8 cellular contexts compared by ENCODE assay signal in the genomic region with DNA sequence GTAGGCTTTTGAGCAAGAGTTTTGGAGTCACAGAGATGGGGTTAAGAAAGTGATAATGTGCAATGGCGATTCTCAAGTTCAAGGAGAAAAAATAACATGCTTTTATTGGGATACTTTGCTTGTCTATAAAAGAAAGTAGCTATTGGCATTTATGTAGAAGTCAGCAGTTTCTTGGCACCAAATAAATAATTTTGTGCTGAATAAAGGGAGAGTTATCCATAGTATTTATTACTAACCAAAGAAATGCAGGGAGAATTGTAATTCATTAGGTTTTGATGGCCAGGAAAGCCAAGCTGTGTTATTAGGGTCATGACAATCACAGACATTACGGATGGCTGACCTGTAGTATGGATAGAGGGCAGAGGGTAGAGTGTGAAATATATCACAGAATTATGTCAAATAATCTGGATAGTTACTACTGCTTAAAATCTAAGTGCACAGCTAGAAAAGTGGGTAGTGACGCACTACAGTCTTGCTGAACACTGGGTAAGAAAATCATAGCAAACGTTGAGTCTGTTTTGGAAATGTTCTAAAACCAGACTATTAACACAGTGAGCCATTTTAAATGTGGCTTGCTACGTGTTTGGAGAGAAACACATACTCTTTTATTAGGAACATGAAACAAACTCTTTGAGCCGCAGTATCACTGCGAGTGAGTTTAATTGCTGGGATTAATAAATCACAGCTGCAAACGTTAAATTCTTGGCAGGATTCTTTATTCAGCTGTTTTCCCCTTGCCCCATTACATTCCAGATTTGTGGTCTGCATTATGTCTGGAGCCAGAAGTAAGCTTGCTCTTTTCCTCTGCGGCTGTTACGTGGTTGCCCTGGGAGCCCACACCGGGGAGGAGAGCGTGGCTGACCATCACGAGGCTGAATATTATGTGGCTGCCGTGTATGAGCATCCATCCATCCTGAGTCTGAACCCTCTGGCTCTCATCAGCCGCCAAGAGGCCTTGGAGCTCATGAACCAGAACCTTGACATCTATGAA. TPM values are rescaled to one million over a fixed set of nuclear protein-coding genes. Genes with fewer than 3 reads are reported as not detected.
DNase-seq lines count a peak whose midpoint lies in the region; ATAC-seq and TF ChIP-seq lines count a peak whose summit lies in the region.

No MANE protein-coding gene starts in this region.

- H3K9ac ChIP-seq in mesenchymal stem cell (ENCODE audit: low read length) = peak overlapping the region; percentile 89

- peak overlapping the region; percentile 81 for H2BK5ac ChIP-seq in mesenchymal stem cell (ENCODE audit: low read depth, low read length, poor library complexity, severe bottlenecking)

- no peak for DNase-seq in activated CD4-positive, alpha-beta T cell treated with anti-CD3 and anti-CD28 coated beads for 36 hours
- no peak for DNase-seq in activated CD4-positive, alpha-beta T cell treated with anti-CD3 and anti-CD28 coated beads for 48 hours
- DNase-seq in caudate nucleus (lab: John Stamatoyannopoulos, UW) (peak in 8 of 61 donors; percentile 9 to 63 (median 32)), mesenchymal stem cell (peak; percentile 74), thoracic aorta (ENCODE audit: low spot score) (no peak)
- no peak for DNase-seq in stimulated activated naive CD8-positive, alpha-beta T cell treated with anti-CD3 and anti-CD28 coated beads, Interleukin-15, Interleukin-2, amounts not matched to agents 100 U/mL and 50 U/mL, for 24 hours

- H3K36me3 Mint-ChIP-seq in activated CD4-positive, alpha-beta T cell treated with anti-CD3 and anti-CD28 coated beads for 36 hours (ENCODE audit: low read depth) = no peaks in the 10 kb centered on the region

- H3K4ac ChIP-seq in mesenchymal stem cell (ENCODE audit: low read depth in 1 of 2, low read length in 2 of 2) = peak overlapping the region; percentile 56 to 75

- peak overlapping the region; percentile 21 for H2AK5ac ChIP-seq in mesenchymal stem cell (ENCODE audit: low read length, severe bottlenecking)

- peak overlapping the region; percentile 88 for H3K27ac ChIP-seq in caudate nucleus (ENCODE audit: low read depth, low read length)
- H3K27ac ChIP-seq in mesenchymal stem cell (ENCODE audit: low read length, poor library complexity, severe bottlenecking) = peak overlapping the region; percentile 96
- H3K27ac ChIP-seq in thoracic aorta = peak overlapping the region; percentile 35 to 46

- no peak overlapping the region for H3K4me3 Mint-ChIP-seq in activated CD4-positive, alpha-beta T cell treated with anti-CD3 and anti-CD28 coated beads for 36 hours

- no peak for TF ChIP-seq CTCF in thoracic aorta (IDR thresholded peaks at IDR 0.05)

- H3K14ac ChIP-seq in mesenchymal stem cell (ENCODE audit: low read length in 2 of 2) = peak overlapping the region in 1 of 2 experiments; percentile 87

- H3K36me3 ChIP-seq in mesenchymal stem cell (ENCODE audit: control insufficient read depth in 1 of 2, insufficient read depth in 2 of 2, low read depth in 1 of 2, low read length in 2 of 2) = no peaks in the 10 kb centered on the region
- H3K36me3 ChIP-seq in thoracic aorta = no peaks in the 10 kb centered on the region

- POLR2A ChIA-PET in activated CD4-positive, alpha-beta T cell treated with anti-CD3 and anti-CD28 coated beads for 36 hours (lab: Charles Lee) = interaction anchor here (0.7 kb wide), 1 partner anchor 289 kb away, joined by 3 read pairs; no protein-coding TSS in a partner anchor

- peaks cover 9% of the 10 kb centered on the region for H3K79me1 ChIP-seq in mesenchymal stem cell (replicated peaks; ENCODE audit: low read length, poor library complexity, severe bottlenecking)

- no peak overlapping the region for H3K23ac ChIP-seq in mesenchymal stem cell (ENCODE audit: low read length in 2 of 2)

- H2AFZ ChIP-seq in mesenchymal stem cell (ENCODE audit: low read depth, low read length) = no peak overlapping the region

- intact Hi-C loops in activated CD4-positive, alpha-beta T cell treated with anti-CD3 and anti-CD28 coated beads for 36 hours (cut with DNase I, micrococcal nuclease) = loop anchor here in 1 of 2 experiments (5.0 to 10.0 kb wide), 4 partner anchors 162 to 612 kb away; partner anchors contain the start of genes ANKRD28 and GALNT15

- H3K4me2 ChIP-seq in mesenchymal stem cell (ENCODE audit: low read length, poor library complexity, severe bottlenecking) = no peak overlapping the region

- peaks cover 67% of the 10 kb centered on the region for H3K4me1 Mint-ChIP-seq in activated CD4-positive, alpha-beta T cell treated with anti-CD3 and anti-CD28 coated beads for 36 hours

- no peaks in the 10 kb centered on the region for H3K27me3 ChIP-seq in mesenchymal stem cell (ENCODE audit: control insufficient read depth in 1 of 2, insufficient read depth in 1 of 2, low read length in 2 of 2)
- H3K27me3 ChIP-seq in thoracic aorta (replicated peaks; ENCODE audit: insufficient read depth) = no peaks in the 10 kb centered on the region

- H4K91ac ChIP-seq in mesenchymal stem cell (ENCODE audit: low read length) = peak overlapping the region; percentile 45

- H3K9me3 ChIP-seq in mesenchymal stem cell (ENCODE audit: control insufficient read depth, low read length) (no peaks in the 10 kb centered on the region), thoracic aorta (no peaks in the 10 kb centered on the region)

- H3K18ac ChIP-seq in mesenchymal stem cell (ENCODE audit: low read depth in 1 of 2, low read length in 2 of 2) = peak overlapping the region; percentile 6 to 94

- peak overlapping the region; percentile 85 for H2BK120ac ChIP-seq in mesenchymal stem cell (ENCODE audit: low read depth, low read length)

- 80% methylated on average over 15 of the region's 15 CpGs for WGBS in mesenchymal stem cell

- H3K4me1 ChIP-seq in mesenchymal stem cell (ENCODE audit: control insufficient read depth, insufficient read depth, low read depth, low read length) (peaks cover 24% of the 10 kb centered on the region), thoracic aorta (ENCODE audit: control insufficient read depth in 1 of 2, low read depth in 2 of 2) (peaks cover 9 to 28% of the 10 kb centered on the region in 2 donors)

- H2BK15ac ChIP-seq in mesenchymal stem cell (ENCODE audit: low read depth, poor library complexity, severe bottlenecking) = no peak overlapping the region

- H3K4me3 ChIP-seq in mesenchymal stem cell (ENCODE audit: insufficient read depth in 1 of 2, low read depth in 1 of 2, low read length in 2 of 2) = peak overlapping the region in 1 of 2 experiments; percentile 56
- peak overlapping the region; percentile 30 for H3K4me3 ChIP-seq in thoracic aorta

- H3K9me3 Mint-ChIP-seq in activated CD4-positive, alpha-beta T cell treated with anti-CD3 and anti-CD28 coated beads for 36 hours (ENCODE audit: low read depth) = no peaks in the 10 kb centered on the region

- no peaks in the 10 kb centered on the region for H3K27me3 Mint-ChIP-seq in activated CD4-positive, alpha-beta T cell treated with anti-CD3 and anti-CD28 coated beads for 36 hours

- no peak for ATAC-seq in activated CD4-positive, alpha-beta T cell treated with anti-CD3 and anti-CD28 coated beads for 36 hours
- ATAC-seq in thoracic aorta (ENCODE audit: insufficient number of reproducible peaks, low FRiP score, low read depth) = no peak
- no peak for ATAC-seq in stimulated activated naive CD8-positive, alpha-beta T cell treated with anti-CD3 and anti-CD28 coated beads, Interleukin-15, Interleukin-2, amounts not matched to agents 100 U/mL and 50 U/mL, for 24 hours
- no peak for ATAC-seq in GM18870 (IDR thresholded peaks at IDR 0.05; ENCODE audit: unreplicated experiment)
- ATAC-seq in HG03025 (IDR thresholded peaks at IDR 0.05; ENCODE audit: low FRiP score, unreplicated experiment) = no peak

- CTCF ChIA-PET in activated CD4-positive, alpha-beta T cell treated with anti-CD3 and anti-CD28 coated beads for 36 hours (lab: Charles Lee) = interaction anchor here (0.5 to 1.0 kb wide), 3 partner anchors 10 to 415 kb away, joined by 3 read pairs; no protein-coding TSS in a partner anchor

- peak overlapping the region; percentile 75 to 99 for H2BK12ac ChIP-seq in mesenchymal stem cell (ENCODE audit: low read length in 2 of 2)

- H4K8ac ChIP-seq in mesenchymal stem cell (ENCODE audit: low read length) = peak overlapping the region; percentile 92

- H3K27ac Mint-ChIP-seq in activated CD4-positive, alpha-beta T cell treated with anti-CD3 and anti-CD28 coated beads for 36 hours = peak overlapping the region; percentile 35

RNA-seq across cellular contexts. Expression of gene BTD, which starts 33.4 kb away (rescaled TPM):
- total RNA-seq in activated CD4-positive, alpha-beta T cell treated with anti-CD3 and anti-CD28 coated beads for 36 hours = 1 to 10 TPM; 3.8 to 4.4 TPM
- 16.3 TPM for polyA plus RNA-seq in mesenchymal stem cell (2013, experiment 1 of 2)
- 15.8 TPM for polyA plus RNA-seq in mesenchymal stem cell (2013, experiment 2 of 2)
- total RNA-seq in thoracic aorta = 10 to 100 TPM; 19.4 to 23.3 TPM

RNA-seq across cellular contexts. Expression of gene HACL1, which starts 33.6 kb away (rescaled TPM):
- total RNA-seq in activated CD4-positive, alpha-beta T cell treated with anti-CD3 and anti-CD28 coated beads for 36 hours = 10 to 100 TPM; 22.3 to 23.2 TPM
- polyA plus RNA-seq in mesenchymal stem cell (2013, experiment 1 of 2) = 9.2 TPM
- 9.0 TPM for polyA plus RNA-seq in mesenchymal stem cell (2013, experiment 2 of 2)
- total RNA-seq in thoracic aorta = 10 to 100 TPM; 14.5 to 21.6 TPM

Comparison
In these comparisons a context has a peak if more than half of its experiments do, and no peak if none do; other contexts are left out.
1. H3K27ac ChIP-seq: peak in every context shown above with its lines; median percentile 96 in mesenchymal stem cell; 88 in caudate nucleus; 40 in thoracic aorta.